Comparison of ENCODE assay signal across 1 cellular context in genomic region chr9:134368571-134368970, GRCh38.
TF ChIP-seq lines count a peak whose summit lies in the region.

No MANE protein-coding gene starts in this region.

TF ChIP-seq in H1, 55 proteins besides CTCF, POLR2A, EP300 and RAD21 (continued from another document):
- no peak for TF ChIP-seq TEAD4 (IDR thresholded peaks at IDR 0.05; ENCODE audit: low read depth, low read length)
- TF ChIP-seq SIRT6 (IDR thresholded peaks at IDR 0.05; ENCODE audit: low read length), result no peak
- TF ChIP-seq POU5F1 (IDR thresholded peaks at IDR 0.05; ENCODE audit: low read depth, low read length), result no peak
- TF ChIP-seq SIN3A (conservative IDR thresholded peaks at IDR 0.05 in 1 of 2, IDR thresholded peaks at IDR 0.05 in 1 of 2; ENCODE audit: low read depth in 1 of 2, low read length in 2 of 2), result no peak
- TF ChIP-seq YY1 (IDR thresholded peaks at IDR 0.05; ENCODE audit: low read depth, low read length), result no peak
- TF ChIP-seq ATF3 (IDR thresholded peaks at IDR 0.05; ENCODE audit: insufficient read depth, low read depth, low read length), result no peak
